In genomic region chr6:49453221-49453620, GRCh38 we compare ENCODE assay signal across 11 cellular contexts. TPM values are rescaled to one million over a fixed set of nuclear protein-coding genes. Genes with fewer than 3 reads are reported as not detected.
A peak's percentile ranks its signal among the peaks of the same experiment; 100 is the strongest.
DNase-seq lines count a peak whose midpoint lies in the region; ATAC-seq and TF ChIP-seq lines count a peak whose summit lies in the region.
"Had no signal": no experiment of that assay in that cellular context is flagged by ENCODE, and none has a peak within 500 bp of the region (broad histone marks: within the 10 kb centered on the region; RNA-seq: fewer than 3 reads in every experiment).

No MANE protein-coding gene starts in this region.

- no peaks in the 10 kb centered on the region for H3K4me1 Mint-ChIP-seq in activated CD4-positive, alpha-beta memory T cell treated with anti-CD3 and anti-CD28 coated beads for 36 hours (ENCODE audit: low read depth)
- H3K4me1 Mint-ChIP-seq in activated CD4-positive, alpha-beta T cell treated with anti-CD3 and anti-CD28 coated beads, Interleukin-2, amount 10 ng/mL, durations not matched to agents 7 days and 5 days, result peaks cover 16% of the 10 kb centered on the region
- H3K4me1 Mint-ChIP-seq: memory B cell had no signal

- H3K4me3 Mint-ChIP-seq in activated CD4-positive, alpha-beta memory T cell treated with anti-CD3 and anti-CD28 coated beads for 36 hours, result no peak overlapping the region
- H3K4me3 Mint-ChIP-seq in activated CD4-positive, alpha-beta T cell treated with anti-CD3 and anti-CD28 coated beads, Interleukin-2, amount 10 ng/mL, durations not matched to agents 7 days and 5 days, result no peak overlapping the region
- H3K4me3 Mint-ChIP-seq: memory B cell had no signal

- no peak overlapping the region for H3K27ac Mint-ChIP-seq in activated CD4-positive, alpha-beta memory T cell treated with anti-CD3 and anti-CD28 coated beads for 36 hours
- no peak overlapping the region for H3K27ac Mint-ChIP-seq in activated CD4-positive, alpha-beta T cell treated with anti-CD3 and anti-CD28 coated beads, Interleukin-2, amount 10 ng/mL, durations not matched to agents 7 days and 5 days
- H3K27ac Mint-ChIP-seq: memory B cell had no signal

- H3K27ac ChIP-seq in A673 (ENCODE audit: low read depth, low read length, poor library complexity, severe bottlenecking) (no peak overlapping the region), RWPE1 (no peak overlapping the region)

- H3K4me3 ChIP-seq in A673 (ENCODE audit: low read depth, low read length, poor library complexity, severe bottlenecking), result no peak overlapping the region
- H3K4me3 ChIP-seq in foreskin fibroblast (ENCODE audit: low read depth in 1 of 2, low read length in 2 of 2), result no peak overlapping the region

- BruUV-seq in A673 (replicated peaks; lab: Mats Ljungman, UMichigan), result no TSS peak

- no peaks in the 10 kb centered on the region for H3K4me1 ChIP-seq in A673 (ENCODE audit: insufficient read depth, low read length, poor library complexity, severe bottlenecking)

- H3K36me3 Mint-ChIP-seq in activated CD4-positive, alpha-beta memory T cell treated with anti-CD3 and anti-CD28 coated beads for 36 hours, result peaks cover 20% of the 10 kb centered on the region
- H3K36me3 Mint-ChIP-seq in activated CD4-positive, alpha-beta T cell treated with anti-CD3 and anti-CD28 coated beads, Interleukin-2, amount 10 ng/mL, durations not matched to agents 7 days and 5 days (ENCODE audit: low read depth), result peaks cover 27% of the 10 kb centered on the region

- H3K27me3 ChIP-seq in A673 (replicated peaks; ENCODE audit: insufficient read depth, low read depth, low read length, poor library complexity), result no peaks in the 10 kb centered on the region

- DNase-seq in A673 (ENCODE audit: low spot score), result peak; percentile 16
- DNase-seq in ELR (ENCODE audit: low read depth), result peak; percentile 49
- peak; percentile 17 for DNase-seq in RWPE1 (ENCODE audit: low spot score)
- no peak for DNase-seq in foreskin fibroblast
- no peak for DNase-seq in activated CD4-positive, alpha-beta memory T cell treated with anti-CD3 and anti-CD28 coated beads for 36 hours
- DNase-seq in activated CD4-positive, alpha-beta T cell treated with anti-CD3 and anti-CD28 coated beads, Interleukin-2, amount 10 ng/mL, durations not matched to agents 7 days and 5 days, result no peak
- DNase-seq in HUDEP-2 (lab: John Stamatoyannopoulos, UW; ENCODE audit: unreplicated experiment in 76 of 76), result no peak
- DNase-seq: GDM1 had no signal

- H3K27me3 Mint-ChIP-seq in activated CD4-positive, alpha-beta memory T cell treated with anti-CD3 and anti-CD28 coated beads for 36 hours, result no peaks in the 10 kb centered on the region
- no peaks in the 10 kb centered on the region for H3K27me3 Mint-ChIP-seq in activated CD4-positive, alpha-beta T cell treated with anti-CD3 and anti-CD28 coated beads, Interleukin-2, amount 10 ng/mL, durations not matched to agents 7 days and 5 days
- H3K27me3 Mint-ChIP-seq: memory B cell had no signal

- POLR2A ChIA-PET in A673 (lab: Charles Lee; ENCODE audit: low non-redundant PET) (no interaction called here), RWPE1 (lab: Yijun Ruan, JAX; ENCODE audit: low non-redundant PET) (no interaction called here)
- POLR2A ChIA-PET in activated CD4-positive, alpha-beta memory T cell treated with anti-CD3 and anti-CD28 coated beads for 36 hours (lab: Charles Lee), result interaction anchor here (0.6 kb wide), 1 partner anchor 27 kb away, joined by 3 read pairs; no protein-coding TSS in a partner anchor
- POLR2A ChIA-PET in activated CD4-positive, alpha-beta T cell treated with anti-CD3 and anti-CD28 coated beads, Interleukin-2, amount 10 ng/mL, durations not matched to agents 7 days and 5 days (lab: Charles Lee), result no interaction called here

- TF ChIP-seq CTCF in A673 (conservative IDR thresholded peaks at IDR 0.05; ENCODE audit: low read depth, low read length) (peak; percentile 48; the same call in 1 of the 2 replicates), RWPE1 (conservative IDR thresholded peaks at IDR 0.05; ENCODE audit: low read depth) (no peak; the same call in 1 of the 2 replicates), foreskin fibroblast (IDR thresholded peaks at IDR 0.05; ENCODE audit: low read depth, low read length) (peak; percentile 23)

- intact Hi-C loops in A673 (cut with micrococcal nuclease; ENCODE audit: unreplicated experiment), result loop anchor here (1.0 kb wide), 1 partner anchor 154 kb away; no protein-coding TSS in a partner anchor
- intact Hi-C loops in activated CD4-positive, alpha-beta memory T cell treated with anti-CD3 and anti-CD28 coated beads for 36 hours (cut with micrococcal nuclease), result no loop called here

- peaks cover 32% of the 10 kb centered on the region for H3K36me3 ChIP-seq in A673 (ENCODE audit: insufficient read depth, low read length, poor library complexity, severe bottlenecking)

- no peaks in the 10 kb centered on the region for H3K9me3 Mint-ChIP-seq in activated CD4-positive, alpha-beta memory T cell treated with anti-CD3 and anti-CD28 coated beads for 36 hours
- no peaks in the 10 kb centered on the region for H3K9me3 Mint-ChIP-seq in activated CD4-positive, alpha-beta T cell treated with anti-CD3 and anti-CD28 coated beads, Interleukin-2, amount 10 ng/mL, durations not matched to agents 7 days and 5 days
- H3K9me3 Mint-ChIP-seq: memory B cell had no signal

- no peak for ATAC-seq in GM18873 (IDR thresholded peaks at IDR 0.05; ENCODE audit: low FRiP score, unreplicated experiment)

- H3K9me3 ChIP-seq in A673 (ENCODE audit: low read depth, low read length, poor library complexity, severe bottlenecking), result no peaks in the 10 kb centered on the region

- CTCF ChIA-PET in A673 (lab: Charles Lee), result interaction anchor here (0.5 kb wide), 2 partner anchors 63 to 1828 kb away, joined by 3 to 6 read pairs; no protein-coding TSS in a partner anchor
- CTCF ChIA-PET in RWPE1 (lab: Yijun Ruan, JAX), result interaction anchor here (0.5 to 0.6 kb wide), 4 partner anchors 27 to 1601 kb away, joined by 3 to 4 read pairs (median 4); no protein-coding TSS in a partner anchor
- CTCF ChIA-PET in activated CD4-positive, alpha-beta memory T cell treated with anti-CD3 and anti-CD28 coated beads for 36 hours (lab: Charles Lee), result interaction anchor here (1.2 kb wide), 1 partner anchor 398 kb away, joined by 7 read pairs; no protein-coding TSS in a partner anchor
- CTCF ChIA-PET in activated CD4-positive, alpha-beta T cell treated with anti-CD3 and anti-CD28 coated beads, Interleukin-2, amount 10 ng/mL, durations not matched to agents 7 days and 5 days (lab: Charles Lee), result no interaction called here

RNA-seq across cellular contexts. Expression of gene MMUT, which starts 9.8 kb away (rescaled TPM):
- total RNA-seq in A673 (2021), result 20.5 and 22.7 TPM in 2 replicates
- total RNA-seq in activated CD4-positive, alpha-beta memory T cell treated with anti-CD3 and anti-CD28 coated beads for 36 hours, result 10 to 100 TPM; 16.9 to 18.1 TPM
- 10 to 100 TPM; 17.6 to 18.5 TPM for total RNA-seq in activated CD4-positive, alpha-beta T cell treated with anti-CD3 and anti-CD28 coated beads, Interleukin-2, amount 10 ng/mL, durations not matched to agents 7 days and 5 days

RNA-seq across cellular contexts. Expression of gene CENPQ, which starts 9.9 kb away (rescaled TPM):
- 10.7 and 11.7 TPM in 2 replicates for total RNA-seq in A673 (2021)
- total RNA-seq in activated CD4-positive, alpha-beta memory T cell treated with anti-CD3 and anti-CD28 coated beads for 36 hours, result 10 to 100 TPM; 20.5 to 21.4 TPM
- 10 to 100 TPM; 13.3 to 13.9 TPM for total RNA-seq in activated CD4-positive, alpha-beta T cell treated with anti-CD3 and anti-CD28 coated beads, Interleukin-2, amount 10 ng/mL, durations not matched to agents 7 days and 5 days

RNA-seq across cellular contexts. Expression of gene GLYATL3, which starts 46.5 kb away (rescaled TPM):
- not detected in 2 replicates for total RNA-seq in A673 (2021)
- not detected for total RNA-seq in activated CD4-positive, alpha-beta memory T cell treated with anti-CD3 and anti-CD28 coated beads for 36 hours
- total RNA-seq in activated CD4-positive, alpha-beta T cell treated with anti-CD3 and anti-CD28 coated beads, Interleukin-2, amount 10 ng/mL, durations not matched to agents 7 days and 5 days, result not detected
- total RNA-seq: activated CD8-positive, alpha-beta memory T cell treated with anti-CD3 and anti-CD28 coated beads for 36 hours had no signal

Comparison
In these comparisons a context has a peak if more than half of its experiments do, and no peak if none do; other contexts are left out.
1. DNase-seq: peak in A673 (single experiment), ELR (single experiment) and RWPE1 (single experiment); none in foreskin fibroblast (0 of 2), activated CD4-positive, alpha-beta memory T cell treated with anti-CD3 and anti-CD28 coated beads for 36 hours (single experiment), activated CD4-positive, alpha-beta T cell treated with anti-CD3 and anti-CD28 coated beads, Interleukin-2, amount 10 ng/mL, durations not matched to agents 7 days and 5 days (single experiment) and HUDEP-2 (0 of 76).